ENCODE assay signal across 8 cellular contexts in genomic region chr11:63567044-63567840, GRCh38.
DNase-seq lines count a peak whose midpoint lies in the region; ATAC-seq and TF ChIP-seq lines count a peak whose summit lies in the region.

No MANE protein-coding gene starts in this region.

- peak; percentile 68 for DNase-seq in GM13976 (ENCODE audit: low spot score)
- peak; percentile 61 for DNase-seq in NB4 (ENCODE audit: low read depth)
- peak; percentile 51 to 64 for DNase-seq in activated CD4-positive, alpha-beta T cell treated with anti-CD3 and anti-CD28 coated beads for 4 hours
- DNase-seq in epithelial cell of prostate (ENCODE audit: low read depth, low spot score): peak; percentile 98
- DNase-seq in non-pigmented ciliary epithelial cell (ENCODE audit: low read depth): peak; percentile 80
- no peak for DNase-seq in SHP77 treated with DMSO at 0.1 percent for 48 hours (lab: John Stamatoyannopoulos, UW)
- no peak for DNase-seq in Kasumi-1 (lab: John Stamatoyannopoulos, UW)

- TF ChIP-seq POLR2A in NB4 (IDR thresholded peaks at IDR 0.05; ENCODE audit: extremely low read depth, insufficient read length): no peak

- ATAC-seq in HG02571 (IDR thresholded peaks at IDR 0.05; ENCODE audit: unreplicated experiment): peak; percentile 69

- no peak overlapping the region for H3K4me3 ChIP-seq in NB4 (ENCODE audit: low read depth, low read length)

- H3K27ac ChIP-seq in epithelial cell of prostate: peak overlapping the region; percentile 94

- TF ChIP-seq CTCF in GM13976 (IDR thresholded peaks at IDR 0.05; ENCODE audit: borderline replicate concordance, control extremely low read depth, extremely low read depth, insufficient read depth, missing control alignments): no peak
- no peak for TF ChIP-seq CTCF in NB4 (IDR thresholded peaks at IDR 0.05; ENCODE audit: low read depth, low read length)

- in situ Hi-C loops in GM13976 (cut with MboI; ENCODE audit: low sequenced_read_pairs, unreplicated experiment): no loop called here

Comparison
In these comparisons a context has a peak if more than half of its experiments do, and no peak if none do; other contexts are left out.
1. DNase-seq: peak in GM13976 (single experiment), NB4 (single experiment), activated CD4-positive, alpha-beta T cell treated with anti-CD3 and anti-CD28 coated beads for 4 hours (2 of 2), epithelial cell of prostate (single experiment) and non-pigmented ciliary epithelial cell (single experiment); none in SHP77 treated with DMSO at 0.1 percent for 48 hours (single experiment) and Kasumi-1 (0 of 2).